24 cellular contexts compared by ENCODE assay signal in genomic region chr14:101595349-101595748, GRCh38. TPM values are rescaled to one million over a fixed set of nuclear protein-coding genes. Genes with fewer than 3 reads are reported as not detected.
DNase-seq lines count a peak whose midpoint lies in the region; ATAC-seq and TF ChIP-seq lines count a peak whose summit lies in the region.
"Had no signal": no experiment of that assay in that cellular context is flagged by ENCODE, and none has a peak within 500 bp of the region (broad histone marks: within the 10 kb centered on the region; RNA-seq: fewer than 3 reads in every experiment).

No MANE protein-coding gene starts in this region.

- CTCF ChIA-PET in T-cell (lab: Charles Lee): no interaction called here

- H3K4me3 ChIP-seq in right atrium auricular region (no peak overlapping the region), esophagus muscularis mucosa (no peak overlapping the region)
- H3K4me3 ChIP-seq: pancreas, tibial nerve had no signal

- intact Hi-C loops in left ventricle myocardium superior (cut with micrococcal nuclease) (no loop called here), esophagus muscularis mucosa (cut with DNase I) (no loop called here)

- TF ChIP-seq POLR2A in esophagus muscularis mucosa (IDR thresholded peaks at IDR 0.05; ENCODE audit: low read depth): no peak

- POLR2A ChIA-PET in T-cell (lab: Charles Lee): no interaction called here

- H3K4me3 Mint-ChIP-seq in T-cell: peak overlapping the region in 1 of 3 donors; percentile 87

- no peak for ATAC-seq in left ventricle myocardium superior
- peak in 1 of 4 experiments; percentile 26 for ATAC-seq in T-cell (replicated peaks in 1 of 4)
- no peak for ATAC-seq in HG02763 (IDR thresholded peaks at IDR 0.05; ENCODE audit: unreplicated experiment)
- ATAC-seq: HCT116, pancreas, PC-3, sciatic nerve had no signal

- DNase-seq in right atrium auricular region (ENCODE audit: low spot score) (peak; percentile 43), left ventricle myocardium superior (no peak), T-cell (peak in 1 of 34 experiments; percentile 20), esophagus muscularis mucosa (ENCODE audit: extremely low spot score) (peak; percentile 79), NK-92 (lab: John Stamatoyannopoulos, UW; ENCODE audit: unreplicated experiment) (no peak), NCI-H526 treated with DMSO at 0.1 percent for 48 hours (lab: John Stamatoyannopoulos, UW) (no peak)
- DNase-seq: activated CD4-positive, alpha-beta T cell treated with anti-CD3 and anti-CD28 coated beads for 4 hours; Calu3; caudate nucleus; erythroblast; foreskin melanocyte; KG1; kidney glomerular epithelial cell; mammary epithelial cell; NCI-H1930; NCI-H226; PC-3; SIG-M5; stimulated activated naive B cell treated with anti-CD40 and anti-IgM and Interleukin-4, amounts not matched to agents 10 μg/mL and 1 μg/mL and 100 μg/mL, for 72 hours had no signal

- no peak overlapping the region for H3K27ac ChIP-seq in right atrium auricular region
- no peak overlapping the region for H3K27ac ChIP-seq in esophagus muscularis mucosa (replicated peaks in 1 of 4)
- H3K27ac ChIP-seq: pancreas, tibial nerve had no signal

- H3K27me3 ChIP-seq in right atrium auricular region (no peaks in the 10 kb centered on the region), esophagus muscularis mucosa (no peaks in the 10 kb centered on the region)
- H3K27me3 ChIP-seq: pancreas, tibial nerve had no signal

- 83% methylated on average over 1 of the region's 4 CpGs for WGBS in esophagus muscularis mucosa

- TF ChIP-seq CTCF in right atrium auricular region (IDR thresholded peaks at IDR 0.05): no peak
- no peak for TF ChIP-seq CTCF in esophagus muscularis mucosa (IDR thresholded peaks at IDR 0.05)

- no peaks in the 10 kb centered on the region for H3K36me3 ChIP-seq in right atrium auricular region
- no peaks in the 10 kb centered on the region for H3K36me3 ChIP-seq in esophagus muscularis mucosa
- H3K36me3 ChIP-seq: pancreas, tibial nerve had no signal

- peak overlapping the region; percentile 95 for H3K27ac Mint-ChIP-seq in T-cell

- H3K9me3 ChIP-seq in right atrium auricular region: peaks cover 0 to 7% of the 10 kb centered on the region in 2 donors
- H3K9me3 ChIP-seq in esophagus muscularis mucosa: peaks cover 0 to 15% (median 3%) of the 10 kb centered on the region in 4 donors
- H3K9me3 ChIP-seq: pancreas had no signal

- TF ChIP-seq EP300 in esophagus muscularis mucosa (IDR thresholded peaks at IDR 0.05): no peak

- H3K27me3 Mint-ChIP-seq in T-cell: no peaks in the 10 kb centered on the region
- H3K27me3 Mint-ChIP-seq: stimulated activated naive B cell treated with anti-CD40 and anti-IgM and Interleukin-4, amounts not matched to agents 10 μg/mL and 1 μg/mL and 100 μg/mL, for 72 hours had no signal

- H3K4me1 ChIP-seq in right atrium auricular region (no peaks in the 10 kb centered on the region), esophagus muscularis mucosa (no peaks in the 10 kb centered on the region)
- H3K4me1 ChIP-seq: pancreas, tibial nerve had no signal

- H3K4me1 Mint-ChIP-seq in T-cell: peaks cover 46 to 58% (median 54%) of the 10 kb centered on the region in 3 donors

- no peaks in the 10 kb centered on the region for H3K36me3 Mint-ChIP-seq in T-cell

- peaks cover 0 to 12% (median 5%) of the 10 kb centered on the region in 3 donors for H3K9me3 Mint-ChIP-seq in T-cell

RNA-seq across cellular contexts. Expression of gene DIO3, which starts 34.1 kb away (rescaled TPM):
- total RNA-seq in right atrium auricular region (under 1 TPM in 1 of 2 donors, not detected in 1; 0.55 TPM), left ventricle myocardium superior (0.15 TPM), T-cell (not detected), esophagus muscularis mucosa (1 to 10 TPM in 3 of 4 donors, under 1 TPM in 1; 0.99 to 1.7 (median 1.2) TPM)
- total RNA-seq: mammary epithelial cell had no signal

Comparison
In these comparisons a context has a peak if more than half of its experiments do, and no peak if none do; other contexts are left out.
1. DNase-seq: peak in right atrium auricular region (single experiment) and esophagus muscularis mucosa (single experiment); none in left ventricle myocardium superior (single experiment), NK-92 (single experiment) and NCI-H526 treated with DMSO at 0.1 percent for 48 hours (single experiment).